26 cellular contexts compared by ENCODE assay signal in the genomic region with DNA sequence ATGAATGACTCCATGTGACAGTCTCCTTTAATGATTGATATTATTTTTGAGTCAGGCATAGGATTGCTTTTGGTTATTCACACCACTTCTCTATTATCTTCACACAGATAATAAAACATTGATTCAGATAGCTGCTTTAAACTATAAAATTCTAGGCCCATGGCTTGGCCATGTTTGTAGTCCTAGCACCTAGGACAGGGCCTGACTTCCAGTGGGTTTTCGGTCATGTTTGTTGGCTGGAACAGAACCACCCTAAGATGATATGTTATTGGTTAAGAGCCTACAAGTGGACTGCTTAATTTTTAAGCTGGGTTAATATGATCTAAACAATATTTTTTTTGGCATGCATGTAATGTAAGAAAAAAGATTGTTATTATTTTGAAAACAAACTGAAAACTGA.
"Had no signal": no experiment of that assay in that cellular context is flagged by ENCODE, and none has a peak within 500 bp of the region (broad histone marks: within the 10 kb centered on the region; RNA-seq: fewer than 3 reads in every experiment).

No MANE protein-coding gene starts in this region.

- H3K4me1 ChIP-seq: esophagus squamous epithelium, heart right ventricle, prostate gland, right atrium auricular region, sigmoid colon, stomach had no signal

- H3K27me3 ChIP-seq: esophagus squamous epithelium, heart right ventricle, neutrophil, right atrium auricular region, sigmoid colon, stomach, thyroid gland had no signal

- H3K27ac Mint-ChIP-seq: effector memory CD8-positive, alpha-beta T cell; memory B cell; natural killer cell; stimulated activated effector memory CD8-positive, alpha-beta T cell treated with anti-CD3 and anti-CD28 coated beads, Interleukin-12 subunit alpha, Interleukin-12 subunit beta, amount 100 ng/mL, for 72 hours; type B pancreatic cell had no signal

- H3K4me3 ChIP-seq: esophagus squamous epithelium, heart right ventricle, lung, prostate gland, right atrium auricular region, sigmoid colon, stomach, thyroid gland had no signal

- DNase-seq: cortex of kidney; effector memory CD8-positive, alpha-beta T cell; erythroblast; esophagus squamous epithelium; glutamatergic neuron; heart right ventricle; hypothalamus; natural killer cell; sigmoid colon; stimulated activated CD4-positive, alpha-beta T cell treated with anti-CD3 and anti-CD28 coated beads, Interleukin-2, amount 100 ng/mL, for 24 hours; stimulated activated CD4-positive, alpha-beta T cell treated with anti-CD3 and anti-CD28 coated beads, Interleukin-4, amount 100 ng/mL, for 24 hours; stimulated activated naive CD4-positive, alpha-beta T cell treated with Interleukin-2 at 50 U/mL for 16 hours; stomach; thyroid gland had no signal

- H3K4me3 Mint-ChIP-seq: effector memory CD8-positive, alpha-beta T cell; memory B cell; natural killer cell; neural crest cell; stimulated activated effector memory CD8-positive, alpha-beta T cell treated with anti-CD3 and anti-CD28 coated beads, Interleukin-12 subunit alpha, Interleukin-12 subunit beta, amount 100 ng/mL, for 72 hours; type B pancreatic cell had no signal

- H3K9me3 Mint-ChIP-seq: stimulated activated effector memory CD8-positive, alpha-beta T cell treated with anti-CD3 and anti-CD28 coated beads, Interleukin-12 subunit alpha, Interleukin-12 subunit beta, amount 100 ng/mL, for 72 hours had no signal

- FAIRE-seq: endometrium, keratinocyte had no signal

- H3K36me3 Mint-ChIP-seq: memory B cell; natural killer cell; stimulated activated effector memory CD8-positive, alpha-beta T cell treated with anti-CD3 and anti-CD28 coated beads, Interleukin-12 subunit alpha, Interleukin-12 subunit beta, amount 100 ng/mL, for 72 hours had no signal

- ATAC-seq: effector memory CD8-positive, alpha-beta T cell; heart right ventricle; left lobe of liver; natural killer cell; stimulated activated effector memory CD8-positive, alpha-beta T cell treated with anti-CD3 and anti-CD28 coated beads, Interleukin-12 subunit alpha, Interleukin-12 subunit beta, amount 100 ng/mL, for 72 hours had no signal

- H2AFZ ChIP-seq: parathyroid adenoma had no signal

- H3K9me3 ChIP-seq: esophagus squamous epithelium, heart right ventricle, neutrophil, prostate gland, right atrium auricular region, sigmoid colon, stomach, thyroid gland had no signal

- H3K79me2 ChIP-seq: parathyroid adenoma had no signal

- H3K9ac ChIP-seq: parathyroid adenoma had no signal

- H3K36me3 ChIP-seq: esophagus squamous epithelium, heart right ventricle, neutrophil, prostate gland, right atrium auricular region, sigmoid colon, stomach, thyroid gland had no signal

- H3K4me1 Mint-ChIP-seq: memory B cell; stimulated activated effector memory CD8-positive, alpha-beta T cell treated with anti-CD3 and anti-CD28 coated beads, Interleukin-12 subunit alpha, Interleukin-12 subunit beta, amount 100 ng/mL, for 72 hours had no signal

- H3K27ac ChIP-seq: esophagus squamous epithelium, heart right ventricle, neutrophil, parathyroid adenoma, prostate gland, right atrium auricular region, sigmoid colon, stomach, thyroid gland had no signal
